ENCODE assay signal across 8 cellular contexts in the genomic region with DNA sequence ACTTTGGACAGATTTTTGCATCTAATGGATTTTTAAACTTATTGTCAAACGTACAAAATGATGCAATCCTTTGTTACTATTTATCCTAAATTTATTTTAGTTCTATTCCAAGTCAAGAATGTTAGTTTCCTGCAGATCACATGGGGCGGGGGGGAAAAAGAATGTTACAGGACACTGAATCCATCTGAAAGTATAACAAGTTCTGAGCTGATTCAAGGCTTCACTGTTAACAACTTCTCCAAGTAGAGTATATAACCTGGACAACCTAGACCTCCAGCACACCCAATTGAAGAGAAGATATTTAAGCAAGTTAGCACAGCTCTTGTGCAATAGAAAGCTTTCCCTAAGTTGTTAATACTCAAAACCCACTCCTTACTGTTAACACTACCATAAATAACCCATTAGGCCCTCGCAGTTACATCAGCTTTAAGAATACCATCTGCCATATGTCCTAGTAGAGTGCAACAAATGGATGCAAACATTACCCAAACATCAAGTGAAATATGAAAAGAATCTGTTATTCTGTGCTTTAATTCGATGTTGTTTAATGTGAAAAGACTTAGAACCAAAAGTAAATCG. TPM values are rescaled to one million over a fixed set of nuclear protein-coding genes. Genes with fewer than 3 reads are reported as not detected.
A peak's percentile ranks its signal among the peaks of the same experiment; 100 is the strongest.
DNase-seq lines count a peak whose midpoint lies in the region; ATAC-seq and TF ChIP-seq lines count a peak whose summit lies in the region.

No MANE protein-coding gene starts in this region.

- H3K9me3 Mint-ChIP-seq in GM23338, result no peaks in the 10 kb centered on the region; the same call in 1 of the 3 replicates

- POLR2A ChIA-PET in A673 (lab: Charles Lee; ENCODE audit: low non-redundant PET), result interaction anchor here (0.6 to 0.8 kb wide), 4 partner anchors 10 to 498 kb away, joined by 3 to 4 read pairs (median 4); no protein-coding TSS in a partner anchor

- H3K27me3 ChIP-seq in A673 (replicated peaks; ENCODE audit: insufficient read depth, low read depth, low read length, poor library complexity), result no peaks in the 10 kb centered on the region
- H3K27me3 ChIP-seq in GM23338 (ENCODE audit: insufficient read depth), result no peaks in the 10 kb centered on the region
- H3K27me3 ChIP-seq in SJSA1 (replicated peaks), result no peaks in the 10 kb centered on the region
- H3K27me3 ChIP-seq in neuron (ENCODE audit: insufficient read depth, low read length), result no peaks in the 10 kb centered on the region

- DNase-seq in A673 (ENCODE audit: low spot score) (peak; percentile 48), GM23338 (ENCODE audit: low spot score) (no peak), SJSA1 (ENCODE audit: low read depth in 1 of 2, low spot score in 2 of 2) (peak in 1 of 2 experiments; percentile 31), epithelial cell of prostate (ENCODE audit: low read depth, low spot score) (no peak)

- H3K4me1 ChIP-seq in A673 (ENCODE audit: insufficient read depth, low read length, poor library complexity, severe bottlenecking) (peaks cover 10% of the 10 kb centered on the region), GM23338 (ENCODE audit: insufficient read depth) (peaks cover 29% of the 10 kb centered on the region), SJSA1 (replicated peaks) (peaks cover 14% of the 10 kb centered on the region), neuron (ENCODE audit: insufficient read depth, low read length) (peaks cover 5% of the 10 kb centered on the region)

- ATAC-seq in GM23338, result no peak
- ATAC-seq in HG03378 (IDR thresholded peaks at IDR 0.05; ENCODE audit: unreplicated experiment), result no peak
- ATAC-seq in HG02623 (IDR thresholded peaks at IDR 0.05; ENCODE audit: unreplicated experiment), result no peak
- no peak for ATAC-seq in GM21737 (IDR thresholded peaks at IDR 0.05; ENCODE audit: unreplicated experiment)

- peaks cover 15% of the 10 kb centered on the region for H3K27me3 Mint-ChIP-seq in GM23338 (ENCODE audit: insufficient read depth, low read depth, poor library complexity)

- BruUV-seq in A673 (replicated peaks; lab: Mats Ljungman, UMichigan), result no TSS peak

- H3K4me3 ChIP-seq in A673 (ENCODE audit: low read depth, low read length, poor library complexity, severe bottlenecking) (peak overlapping the region; percentile 83), GM23338 (peak overlapping the region; percentile 100), SJSA1 (peak overlapping the region; percentile 79), neuron (ENCODE audit: low read length) (peak overlapping the region; percentile 98)

- no peak overlapping the region for H2AFZ ChIP-seq in GM23338
- peak overlapping the region; percentile 33 for H2AFZ ChIP-seq in neuron (ENCODE audit: low read depth, low read length)

- peaks cover 12% of the 10 kb centered on the region for H4K20me1 ChIP-seq in GM23338 (replicated peaks; ENCODE audit: insufficient read depth)

- H3K4me1 Mint-ChIP-seq in GM23338, result peaks cover 23% of the 10 kb centered on the region

- peak overlapping the region; percentile 94 for H3K4me3 Mint-ChIP-seq in GM23338

- H3K36me3 ChIP-seq in A673 (ENCODE audit: insufficient read depth, low read length, poor library complexity, severe bottlenecking) (peaks cover 10% of the 10 kb centered on the region), GM23338 (ENCODE audit: insufficient read depth) (no peaks in the 10 kb centered on the region), SJSA1 (peaks cover 21% of the 10 kb centered on the region), neuron (ENCODE audit: insufficient read depth, low read length) (peaks cover 3% of the 10 kb centered on the region)

- H3K27ac ChIP-seq in A673 (ENCODE audit: low read depth, low read length, poor library complexity, severe bottlenecking), result peak overlapping the region; percentile 90
- H3K27ac ChIP-seq in GM23338 (ENCODE audit: low read depth), result peak overlapping the region; percentile 39; the same call in 1 of the 2 replicates
- H3K27ac ChIP-seq in SJSA1, result peak overlapping the region; percentile 80
- peak overlapping the region; percentile 88 for H3K27ac ChIP-seq in epithelial cell of prostate

- H3K36me3 Mint-ChIP-seq in GM23338 (ENCODE audit: low read depth), result peaks cover 29% of the 10 kb centered on the region

- no peaks in the 10 kb centered on the region for H3K9me3 ChIP-seq in A673 (ENCODE audit: low read depth, low read length, poor library complexity, severe bottlenecking)
- no peaks in the 10 kb centered on the region for H3K9me3 ChIP-seq in SJSA1 (replicated peaks)
- H3K9me3 ChIP-seq in neuron (ENCODE audit: low read length), result no peaks in the 10 kb centered on the region

- 0 out of 2 replicates have a peak, but pooled peaks cover 12% of the 10 kb centered on the region for H3F3A ChIP-seq in GM23338 (replicated peaks; ENCODE audit: low read depth)

- TF ChIP-seq CTCF in A673 (conservative IDR thresholded peaks at IDR 0.05; ENCODE audit: low read depth, low read length), result no peak
- TF ChIP-seq CTCF in GM23338 (conservative IDR thresholded peaks at IDR 0.05; ENCODE audit: low read depth in 2 of 2), result no peak

- no peaks in the 10 kb centered on the region for H3K9me2 ChIP-seq in GM23338 (ENCODE audit: insufficient read depth)

- CTCF ChIA-PET in A673 (lab: Charles Lee), result interaction anchor here (1.0 kb wide), 1 partner anchor 89 kb away, joined by 4 read pairs; no protein-coding TSS in a partner anchor

- intact Hi-C loops in A673 (cut with micrococcal nuclease; ENCODE audit: unreplicated experiment), result no loop called here

- H3K27ac Mint-ChIP-seq in GM23338, result peak overlapping the region; percentile 94

- peaks cover 57% of the 10 kb centered on the region for H3K79me2 ChIP-seq in GM23338 (replicated peaks; ENCODE audit: insufficient read depth)

- H3K4me2 ChIP-seq in GM23338, result peak overlapping the region; percentile 87

TF ChIP-seq in GM23338, 12 proteins besides CTCF, POLR2A, EP300 and RAD21 (continues in another document):
- TF ChIP-seq, protein P1, sequence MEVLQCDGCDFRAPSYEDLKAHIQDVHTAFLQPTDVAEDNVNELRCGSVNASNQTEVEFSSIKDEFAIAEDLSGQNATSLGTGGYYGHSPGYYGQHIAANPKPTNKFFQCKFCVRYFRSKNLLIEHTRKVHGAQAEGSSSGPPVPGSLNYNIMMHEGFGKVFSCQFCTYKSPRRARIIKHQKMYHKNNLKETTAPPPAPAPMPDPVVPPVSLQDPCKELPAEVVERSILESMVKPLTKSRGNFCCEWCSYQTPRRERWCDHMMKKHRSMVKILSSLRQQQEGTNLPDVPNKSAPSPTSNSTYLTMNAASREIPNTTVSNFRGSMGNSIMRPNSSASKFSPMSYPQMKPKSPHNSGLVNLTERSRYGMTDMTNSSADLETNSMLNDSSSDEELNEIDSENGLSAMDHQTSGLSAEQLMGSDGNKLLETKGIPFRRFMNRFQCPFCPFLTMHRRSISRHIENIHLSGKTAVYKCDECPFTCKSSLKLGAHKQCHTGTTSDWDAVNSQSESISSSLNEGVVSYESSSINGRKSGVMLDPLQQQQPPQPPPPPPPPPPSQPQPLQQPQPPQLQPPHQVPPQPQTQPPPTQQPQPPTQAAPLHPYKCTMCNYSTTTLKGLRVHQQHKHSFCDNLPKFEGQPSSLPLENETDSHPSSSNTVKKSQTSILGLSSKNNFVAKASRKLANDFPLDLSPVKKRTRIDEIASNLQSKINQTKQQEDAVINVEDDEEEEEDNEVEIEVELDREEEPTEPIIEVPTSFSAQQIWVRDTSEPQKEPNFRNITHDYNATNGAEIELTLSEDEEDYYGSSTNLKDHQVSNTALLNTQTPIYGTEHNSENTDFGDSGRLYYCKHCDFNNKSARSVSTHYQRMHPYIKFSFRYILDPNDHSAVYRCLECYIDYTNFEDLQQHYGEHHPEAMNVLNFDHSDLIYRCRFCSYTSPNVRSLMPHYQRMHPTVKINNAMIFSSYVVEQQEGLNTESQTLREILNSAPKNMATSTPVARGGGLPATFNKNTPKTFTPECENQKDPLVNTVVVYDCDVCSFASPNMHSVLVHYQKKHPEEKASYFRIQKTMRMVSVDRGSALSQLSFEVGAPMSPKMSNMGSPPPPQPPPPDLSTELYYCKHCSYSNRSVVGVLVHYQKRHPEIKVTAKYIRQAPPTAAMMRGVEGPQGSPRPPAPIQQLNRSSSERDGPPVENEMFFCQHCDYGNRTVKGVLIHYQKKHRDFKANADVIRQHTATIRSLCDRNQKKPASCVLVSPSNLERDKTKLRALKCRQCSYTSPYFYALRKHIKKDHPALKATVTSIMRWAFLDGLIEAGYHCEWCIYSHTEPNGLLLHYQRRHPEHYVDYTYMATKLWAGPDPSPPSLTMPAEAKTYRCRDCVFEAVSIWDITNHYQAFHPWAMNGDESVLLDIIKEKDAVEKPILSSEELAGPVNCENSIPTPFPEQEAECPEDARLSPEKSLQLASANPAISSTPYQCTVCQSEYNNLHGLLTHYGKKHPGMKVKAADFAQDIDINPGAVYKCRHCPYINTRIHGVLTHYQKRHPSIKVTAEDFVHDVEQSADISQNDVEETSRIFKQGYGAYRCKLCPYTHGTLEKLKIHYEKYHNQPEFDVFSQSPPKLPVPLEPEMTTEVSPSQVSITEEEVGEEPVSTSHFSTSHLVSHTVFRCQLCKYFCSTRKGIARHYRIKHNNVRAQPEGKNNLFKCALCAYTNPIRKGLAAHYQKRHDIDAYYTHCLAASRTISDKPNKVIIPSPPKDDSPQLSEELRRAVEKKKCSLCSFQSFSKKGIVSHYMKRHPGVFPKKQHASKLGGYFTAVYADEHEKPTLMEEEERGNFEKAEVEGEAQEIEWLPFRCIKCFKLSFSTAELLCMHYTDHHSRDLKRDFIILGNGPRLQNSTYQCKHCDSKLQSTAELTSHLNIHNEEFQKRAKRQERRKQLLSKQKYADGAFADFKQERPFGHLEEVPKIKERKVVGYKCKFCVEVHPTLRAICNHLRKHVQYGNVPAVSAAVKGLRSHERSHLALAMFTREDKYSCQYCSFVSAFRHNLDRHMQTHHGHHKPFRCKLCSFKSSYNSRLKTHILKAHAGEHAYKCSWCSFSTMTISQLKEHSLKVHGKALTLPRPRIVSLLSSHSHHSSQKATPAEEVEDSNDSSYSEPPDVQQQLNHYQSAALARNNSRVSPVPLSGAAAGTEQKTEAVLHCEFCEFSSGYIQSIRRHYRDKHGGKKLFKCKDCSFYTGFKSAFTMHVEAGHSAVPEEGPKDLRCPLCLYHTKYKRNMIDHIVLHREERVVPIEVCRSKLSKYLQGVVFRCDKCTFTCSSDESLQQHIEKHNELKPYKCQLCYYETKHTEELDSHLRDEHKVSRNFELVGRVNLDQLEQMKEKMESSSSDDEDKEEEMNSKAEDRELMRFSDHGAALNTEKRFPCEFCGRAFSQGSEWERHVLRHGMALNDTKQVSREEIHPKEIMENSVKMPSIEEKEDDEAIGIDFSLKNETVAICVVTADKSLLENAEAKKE (CRISPR knock-in tag; IDR thresholded peaks at IDR 0.05), result no peak
- no peak for TF ChIP-seq CREB1 (CRISPR knock-in tag; IDR thresholded peaks at IDR 0.05; ENCODE audit: low read depth)

RNA-seq across cellular contexts. Expression of a gene that starts 1.3 kb away (rescaled TPM):
- total RNA-seq in A673 (2021), result 153 and 159 TPM in 2 replicates
- 48.2 and 48.5 TPM in 2 replicates for total RNA-seq in GM23338 (2014; rRNA removed; shearing (Covaris generic))
- polyA plus RNA-seq in GM23338 (2016; fragmentation: Nextera tagmentation; extraction: Ambion mirVana), result 103 and 124 TPM in 2 replicates
- total RNA-seq in SJSA1 (2014; rRNA removed; shearing (Covaris generic)), result 16.7 and 21.2 TPM in 2 replicates

Comparison
In these comparisons a context has a peak if more than half of its experiments do, and no peak if none do; other contexts are left out.
1. H3K27ac ChIP-seq: peak in every context shown above with its lines; median percentile 90 in A673; 88 in epithelial cell of prostate; 80 in SJSA1; 39 in GM23338.